9 cellular contexts compared by ENCODE assay signal in genomic region chrX:23616361-23616760, GRCh38. TPM values are rescaled to one million over a fixed set of nuclear protein-coding genes. Genes with fewer than 3 reads are reported as not detected.
A peak's percentile ranks its signal among the peaks of the same experiment; 100 is the strongest.
DNase-seq lines count a peak whose midpoint lies in the region; ATAC-seq and TF ChIP-seq lines count a peak whose summit lies in the region.
"Had no signal": no experiment of that assay in that cellular context is flagged by ENCODE, and none has a peak within 500 bp of the region (broad histone marks: within the 10 kb centered on the region; RNA-seq: fewer than 3 reads in every experiment).

No MANE protein-coding gene starts in this region.

- H3K36me3 ChIP-seq in heart left ventricle (no peaks in the 10 kb centered on the region), RWPE2 (ENCODE audit: low read depth) (no peaks in the 10 kb centered on the region)

- 32 to 40% (median 39%) methylated on average over 5 of the region's 5 CpGs for WGBS in heart left ventricle, 4 donors

- DNase-seq in heart left ventricle (no peak), left ventricle myocardium superior (no peak), RWPE2 (ENCODE audit: low spot score) (no peak), glutamatergic neuron (no peak), GOT3 (lab: John Stamatoyannopoulos, UW) (no peak), COLO668 (lab: John Stamatoyannopoulos, UW; ENCODE audit: unreplicated experiment) (no peak)

- no peak overlapping the region for H3K27ac Mint-ChIP-seq in glutamatergic neuron (ENCODE audit: unreplicated experiment)
- H3K27ac Mint-ChIP-seq: dendritic cell treated with granulocyte-macrophage colony-stimulating factor and Interleukin-4, amounts not matched to agents 40 ng/mL and 50 ng/mL, for 4 days had no signal

- no peaks in the 10 kb centered on the region for H3K9me3 ChIP-seq in heart left ventricle
- no peaks in the 10 kb centered on the region for H3K9me3 ChIP-seq in RWPE2 (ENCODE audit: severe bottlenecking)

- no peak overlapping the region for H3K4me3 ChIP-seq in heart left ventricle
- H3K4me3 ChIP-seq in RWPE2 (ENCODE audit: severe bottlenecking) = no peak overlapping the region

- intact Hi-C loops in heart left ventricle (cut with DNase I) (loop anchor here in 4 of 10 donors (5.0 to 10.0 kb wide), 2 partner anchors 1629 to 1632 kb away; no protein-coding TSS in a partner anchor), left ventricle myocardium superior (cut with micrococcal nuclease) (no loop called here)

- no peaks in the 10 kb centered on the region for H3K27me3 Mint-ChIP-seq in glutamatergic neuron (ENCODE audit: unreplicated experiment)
- H3K27me3 Mint-ChIP-seq: dendritic cell treated with granulocyte-macrophage colony-stimulating factor and Interleukin-4, amounts not matched to agents 40 ng/mL and 50 ng/mL, for 4 days had no signal

- no peaks in the 10 kb centered on the region for H3K4me1 Mint-ChIP-seq in glutamatergic neuron (ENCODE audit: low read depth, unreplicated experiment)

- H3K4me1 ChIP-seq in heart left ventricle (no peaks in the 10 kb centered on the region), RWPE2 (ENCODE audit: insufficient read depth, poor library complexity, severe bottlenecking) (no peaks in the 10 kb centered on the region)

- ATAC-seq in heart left ventricle (no peak), left ventricle myocardium superior (no peak), HG03342 (IDR thresholded peaks at IDR 0.05; ENCODE audit: unreplicated experiment) (peak; percentile 83), RWPE2 (ENCODE audit: low read depth) (no peak), HG02610 (IDR thresholded peaks at IDR 0.05; ENCODE audit: unreplicated experiment) (no peak)

- no peak for TF ChIP-seq POLR2A in heart left ventricle (IDR thresholded peaks at IDR 0.05)

- no peaks in the 10 kb centered on the region for H3K27me3 ChIP-seq in heart left ventricle
- no peaks in the 10 kb centered on the region for H3K27me3 ChIP-seq in RWPE2 (ENCODE audit: insufficient read depth, poor library complexity, severe bottlenecking)

- H3K9me3 Mint-ChIP-seq in glutamatergic neuron (ENCODE audit: unreplicated experiment) = no peaks in the 10 kb centered on the region
- H3K9me3 Mint-ChIP-seq: dendritic cell treated with granulocyte-macrophage colony-stimulating factor and Interleukin-4, amounts not matched to agents 40 ng/mL and 50 ng/mL, for 4 days had no signal

- no peaks in the 10 kb centered on the region for H3K36me3 Mint-ChIP-seq in glutamatergic neuron (ENCODE audit: unreplicated experiment)

- H3K4me3 Mint-ChIP-seq in glutamatergic neuron (ENCODE audit: unreplicated experiment) = no peak overlapping the region
- H3K4me3 Mint-ChIP-seq: dendritic cell treated with granulocyte-macrophage colony-stimulating factor and Interleukin-4, amounts not matched to agents 40 ng/mL and 50 ng/mL, for 4 days had no signal

- H3K27ac ChIP-seq in heart left ventricle (no peak overlapping the region), RWPE2 (ENCODE audit: poor library complexity, severe bottlenecking) (no peak overlapping the region)

- TF ChIP-seq CTCF in heart left ventricle (IDR thresholded peaks at IDR 0.05) (peak in 11 of 12 donors; percentile 24 to 60 (median 50)), RWPE2 (IDR thresholded peaks at IDR 0.05; ENCODE audit: poor library complexity, severe bottlenecking) (peak; percentile 49), glutamatergic neuron (IDR thresholded peaks at IDR 0.05; ENCODE audit: partially characterized antibody, unreplicated experiment) (peak; percentile 63)

RNA-seq across cellular contexts. Expression of gene PRDX4, which starts 50.9 kb away (rescaled TPM):
- 10 to 100 TPM; 31.3 to 85.1 (median 37.5) TPM for total RNA-seq in heart left ventricle
- polyA plus RNA-seq in heart left ventricle = 100 to 1,000 TPM in 1 of 2 donors, 10 to 100 TPM in 1; 18.7 to 130 TPM
- total RNA-seq in left ventricle myocardium superior = 43.6 TPM
- 35.5 TPM for total RNA-seq in glutamatergic neuron (ENCODE audit: unreplicated experiment)
